In genomic region chr2:172438064-172438421, GRCh38 we compare ENCODE assay signal across 9 cellular contexts. TPM values are rescaled to one million over a fixed set of nuclear protein-coding genes. Genes with fewer than 3 reads are reported as not detected.
DNase-seq lines count a peak whose midpoint lies in the region; ATAC-seq and TF ChIP-seq lines count a peak whose summit lies in the region.
"Had no signal": no experiment of that assay in that cellular context is flagged by ENCODE, and none has a peak within 500 bp of the region (broad histone marks: within the 10 kb centered on the region; RNA-seq: fewer than 3 reads in every experiment).

No MANE protein-coding gene starts in this region.

- peak; percentile 81 for DNase-seq in activated CD4-positive, alpha-beta T cell treated with anti-CD3 and anti-CD28 coated beads for 36 hours
- no peak for DNase-seq in mesenchymal stem cell
- no peak for DNase-seq in KG1 (lab: John Stamatoyannopoulos, UW)
- no peak for DNase-seq in NCI-H82 (lab: John Stamatoyannopoulos, UW)

- H2AFZ ChIP-seq in mesenchymal stem cell (ENCODE audit: low read depth, low read length), result no peak overlapping the region

- no peak overlapping the region for H2BK120ac ChIP-seq in mesenchymal stem cell (ENCODE audit: low read depth, low read length)

- H3K27me3 ChIP-seq in DOHH2 (ENCODE audit: control insufficient read depth, low read length), result peaks cover 4% of the 10 kb centered on the region; the same call in 1 of the 2 replicates
- no peaks in the 10 kb centered on the region for H3K27me3 ChIP-seq in mesenchymal stem cell (ENCODE audit: control insufficient read depth in 1 of 2, insufficient read depth in 1 of 2, low read length in 2 of 2)

- TF ChIP-seq CTCF in DOHH2 (IDR thresholded peaks at IDR 0.05; ENCODE audit: low read depth, low read length, poor library complexity, severe bottlenecking), result no peak

- no peak overlapping the region for H3K27ac Mint-ChIP-seq in activated CD4-positive, alpha-beta T cell treated with anti-CD3 and anti-CD28 coated beads for 36 hours
- H3K27ac Mint-ChIP-seq: IgD-negative memory B cell had no signal

- H4K20me1 ChIP-seq in DOHH2 (ENCODE audit: control insufficient read depth, insufficient read depth, low read depth, low read length), result no peaks in the 10 kb centered on the region

- POLR2A ChIA-PET in activated CD4-positive, alpha-beta T cell treated with anti-CD3 and anti-CD28 coated beads for 36 hours (lab: Charles Lee), result interaction anchor here (0.8 to 1.2 kb wide), 3 partner anchors 10 to 24 kb away, joined by 3 read pairs; partner anchors contain the start of gene ITGA6

- H3K9me3 ChIP-seq in DOHH2 (ENCODE audit: control insufficient read depth, insufficient read depth, low read length) (no peaks in the 10 kb centered on the region), mesenchymal stem cell (ENCODE audit: control insufficient read depth, low read length) (no peaks in the 10 kb centered on the region)

- H3K9ac ChIP-seq in mesenchymal stem cell (ENCODE audit: low read length), result no peak overlapping the region

- peak overlapping the region; percentile 82 for H2AK5ac ChIP-seq in mesenchymal stem cell (ENCODE audit: low read length, severe bottlenecking)

- no peak overlapping the region for H3K27ac ChIP-seq in DOHH2 (ENCODE audit: low read depth, low read length)
- H3K27ac ChIP-seq in mesenchymal stem cell (ENCODE audit: low read length, poor library complexity, severe bottlenecking), result no peak overlapping the region

- H2BK15ac ChIP-seq in mesenchymal stem cell (ENCODE audit: low read depth, poor library complexity, severe bottlenecking), result no peak overlapping the region

- H2BK5ac ChIP-seq in mesenchymal stem cell (ENCODE audit: low read depth, low read length, poor library complexity, severe bottlenecking), result no peak overlapping the region

- 83% methylated on average over 3 of the region's 4 CpGs for WGBS in mesenchymal stem cell

- H2BK12ac ChIP-seq in mesenchymal stem cell (ENCODE audit: low read length in 2 of 2), result no peak overlapping the region

- H3K18ac ChIP-seq in mesenchymal stem cell (ENCODE audit: low read depth in 1 of 2, low read length in 2 of 2), result peak overlapping the region in 1 of 2 experiments; percentile 35

- no peak overlapping the region for H3K14ac ChIP-seq in mesenchymal stem cell (ENCODE audit: low read length in 2 of 2)

- H3K4me2 ChIP-seq in DOHH2 (ENCODE audit: low read length) (peak overlapping the region; percentile 26; the same call in 1 of the 2 replicates), mesenchymal stem cell (ENCODE audit: low read length, poor library complexity, severe bottlenecking) (no peak overlapping the region)

- H3K36me3 ChIP-seq in DOHH2 (ENCODE audit: control insufficient read depth, low read length) (no peaks in the 10 kb centered on the region), mesenchymal stem cell (ENCODE audit: control insufficient read depth in 1 of 2, insufficient read depth in 2 of 2, low read depth in 1 of 2, low read length in 2 of 2) (no peaks in the 10 kb centered on the region)

- no peaks in the 10 kb centered on the region for H3K9me3 Mint-ChIP-seq in activated CD4-positive, alpha-beta T cell treated with anti-CD3 and anti-CD28 coated beads for 36 hours (ENCODE audit: low read depth)
- H3K9me3 Mint-ChIP-seq: IgD-negative memory B cell had no signal

- no peaks in the 10 kb centered on the region for H3K9me2 ChIP-seq in DOHH2 (replicated peaks; ENCODE audit: control insufficient read depth, low read length)

- no peak overlapping the region for H3K4me3 ChIP-seq in DOHH2 (ENCODE audit: low read length)
- H3K4me3 ChIP-seq in mesenchymal stem cell (ENCODE audit: insufficient read depth in 1 of 2, low read depth in 1 of 2, low read length in 2 of 2), result no peak overlapping the region

- H3K79me2 ChIP-seq in DOHH2 (ENCODE audit: control insufficient read depth, low read length), result no peaks in the 10 kb centered on the region

- no peak overlapping the region for H3K4ac ChIP-seq in mesenchymal stem cell (ENCODE audit: low read depth in 1 of 2, low read length in 2 of 2)

- ATAC-seq in HG02884 (IDR thresholded peaks at IDR 0.05; ENCODE audit: unreplicated experiment), result peak; percentile 20
- ATAC-seq in activated CD4-positive, alpha-beta T cell treated with anti-CD3 and anti-CD28 coated beads for 36 hours, result peak; percentile 73
- ATAC-seq in HG03025 (IDR thresholded peaks at IDR 0.05; ENCODE audit: low FRiP score, unreplicated experiment), result no peak
- ATAC-seq in HG03045 (IDR thresholded peaks at IDR 0.05; ENCODE audit: unreplicated experiment), result no peak

- no peak overlapping the region for H3K23ac ChIP-seq in mesenchymal stem cell (ENCODE audit: low read length in 2 of 2)

- peaks cover 29% of the 10 kb centered on the region for H3K79me1 ChIP-seq in mesenchymal stem cell (replicated peaks; ENCODE audit: low read length, poor library complexity, severe bottlenecking)

- CTCF ChIA-PET in activated CD4-positive, alpha-beta T cell treated with anti-CD3 and anti-CD28 coated beads for 36 hours (lab: Charles Lee), result interaction anchor here (0.8 to 23.1 kb wide), 4 partner anchors 8 to 260 kb away, joined by 3 to 405 read pairs (median 72); partner anchors contain the start of gene ITGA6

- H3K4me1 Mint-ChIP-seq in activated CD4-positive, alpha-beta T cell treated with anti-CD3 and anti-CD28 coated beads for 36 hours, result peaks cover 49% of the 10 kb centered on the region

- no peak overlapping the region for H3K4me3 Mint-ChIP-seq in activated CD4-positive, alpha-beta T cell treated with anti-CD3 and anti-CD28 coated beads for 36 hours
- H3K4me3 Mint-ChIP-seq: IgD-negative memory B cell had no signal

- peaks cover 2% of the 10 kb centered on the region for H3K36me3 Mint-ChIP-seq in activated CD4-positive, alpha-beta T cell treated with anti-CD3 and anti-CD28 coated beads for 36 hours (ENCODE audit: low read depth)
- H3K36me3 Mint-ChIP-seq: IgD-negative memory B cell had no signal

- intact Hi-C loops in activated CD4-positive, alpha-beta T cell treated with anti-CD3 and anti-CD28 coated beads for 36 hours (cut with DNase I, micrococcal nuclease), result loop anchor here (1.0 to 10.0 kb wide), 4 partner anchors 10 to 1003 kb away; partner anchors contain the start of genes DCAF17 (in 1 of the 2) and METTL8 (in 1 of the 2)

- peak overlapping the region; percentile 57 for H4K8ac ChIP-seq in mesenchymal stem cell (ENCODE audit: low read length)

- no peaks in the 10 kb centered on the region for H3K27me3 Mint-ChIP-seq in activated CD4-positive, alpha-beta T cell treated with anti-CD3 and anti-CD28 coated beads for 36 hours

- H3F3A ChIP-seq in DOHH2 (ENCODE audit: control insufficient read depth, insufficient read depth), result no peaks in the 10 kb centered on the region

- peaks cover 8% of the 10 kb centered on the region; the same call in 1 of the 2 replicates for H3K4me1 ChIP-seq in DOHH2 (ENCODE audit: control insufficient read depth, low read length)
- peaks cover 20% of the 10 kb centered on the region for H3K4me1 ChIP-seq in mesenchymal stem cell (ENCODE audit: control insufficient read depth, insufficient read depth, low read depth, low read length)

- peak overlapping the region; percentile 43 for H4K91ac ChIP-seq in mesenchymal stem cell (ENCODE audit: low read length)

RNA-seq across cellular contexts. Expression of gene ITGA6, which starts 10.7 kb away (rescaled TPM):
- 1 to 10 TPM; 7.8 to 7.9 TPM for total RNA-seq in activated CD4-positive, alpha-beta T cell treated with anti-CD3 and anti-CD28 coated beads for 36 hours
- polyA plus RNA-seq in mesenchymal stem cell (2013, experiment 1 of 2), result 31.2 TPM
- 32.5 TPM for polyA plus RNA-seq in mesenchymal stem cell (2013, experiment 2 of 2)

Comparison
In these comparisons a context has a peak if more than half of its experiments do, and no peak if none do; other contexts are left out.
1. ATAC-seq: peak in HG02884 (single experiment) and activated CD4-positive, alpha-beta T cell treated with anti-CD3 and anti-CD28 coated beads for 36 hours (single experiment); none in HG03025 (single experiment) and HG03045 (single experiment).